ENCODE assay signal across 15 cellular contexts in the genomic region with DNA sequence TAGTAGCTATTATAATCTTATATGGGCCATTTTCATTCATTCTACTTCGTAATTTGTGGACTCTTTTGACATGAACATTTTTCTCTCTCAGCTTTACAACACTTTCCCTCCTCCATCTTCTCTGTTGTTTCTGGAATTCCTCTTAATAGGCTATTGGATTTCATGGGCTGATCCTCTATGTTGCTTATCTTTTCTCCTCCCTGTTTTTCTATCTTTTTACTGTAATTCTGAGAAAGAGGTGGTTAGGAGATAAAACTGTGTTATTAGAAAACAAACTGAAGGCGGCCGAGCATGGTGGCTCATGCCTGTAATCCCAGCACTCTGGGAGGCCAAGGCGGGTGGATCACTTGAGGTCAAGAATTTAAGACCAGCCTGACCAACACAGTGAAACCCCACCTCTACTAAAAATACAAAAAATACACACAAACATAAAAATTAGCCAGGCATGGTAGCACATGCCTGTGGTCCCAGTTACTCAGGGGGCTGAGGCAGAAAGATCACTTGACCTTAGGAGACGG.
DNase-seq lines count a peak whose midpoint lies in the region; ATAC-seq and TF ChIP-seq lines count a peak whose summit lies in the region.
"Had no signal": no experiment of that assay in that cellular context is flagged by ENCODE, and none has a peak within 500 bp of the region (broad histone marks: within the 10 kb centered on the region; RNA-seq: fewer than 3 reads in every experiment).

No MANE protein-coding gene starts in this region.

- TF ChIP-seq POLR2A in erythroblast (IDR thresholded peaks at IDR 0.05; ENCODE audit: low read length), result no peak

- no peak for TF ChIP-seq CTCF in nephron (IDR thresholded peaks at IDR 0.05; ENCODE audit: unreplicated experiment in 3 of 3)

- ATAC-seq in GM21526 (IDR thresholded peaks at IDR 0.05; ENCODE audit: low FRiP score, unreplicated experiment) (no peak), HG02973 (IDR thresholded peaks at IDR 0.05; ENCODE audit: unreplicated experiment) (no peak), right cardiac atrium (no peak)

- intact Hi-C loops in right cardiac atrium (cut with DNase I), result no loop called here

- peak overlapping the region in 2 of 3 experiments; percentile 6 to 52 for H3K27ac Mint-ChIP-seq in nephron
- H3K27ac Mint-ChIP-seq: CD4-positive, CD25-positive, alpha-beta regulatory T cell had no signal

- H3K4me3 Mint-ChIP-seq in nephron, result no peak overlapping the region
- H3K4me3 Mint-ChIP-seq: CD4-positive, CD25-positive, alpha-beta regulatory T cell had no signal

- no peaks in the 10 kb centered on the region for H3K9me3 ChIP-seq in right cardiac atrium (ENCODE audit: control insufficient read depth, low read length)
- H3K9me3 ChIP-seq: BLaER1 treated with 17β-estradiol and CSF1 and Interleukin-3, amounts not matched to agents 10 nM and 100 nM had no signal

- peaks cover 4% of the 10 kb centered on the region for H3K4me1 Mint-ChIP-seq in nephron
- H3K4me1 Mint-ChIP-seq: CD4-positive, CD25-positive, alpha-beta regulatory T cell had no signal

- no peak overlapping the region for H3K4me3 ChIP-seq in right cardiac atrium (ENCODE audit: low read length)
- H3K4me3 ChIP-seq: BLaER1 treated with 17β-estradiol and CSF1 and Interleukin-3, amounts not matched to agents 10 nM and 100 nM had no signal

- in situ Hi-C loops in Caki2 (cut with HindIII; ENCODE audit: low pct_unique_long_range_greater_than_20kb, low sequenced_read_pairs), result no loop called here

- H3K36me3 Mint-ChIP-seq in nephron (ENCODE audit: low read depth), result peaks cover 26% of the 10 kb centered on the region
- H3K36me3 Mint-ChIP-seq: CD4-positive, CD25-positive, alpha-beta regulatory T cell had no signal

- H3K4me1 ChIP-seq in right cardiac atrium (ENCODE audit: control insufficient read depth, insufficient read depth, low read length), result no peaks in the 10 kb centered on the region
- H3K4me1 ChIP-seq: BLaER1 treated with 17β-estradiol and CSF1 and Interleukin-3, amounts not matched to agents 10 nM and 100 nM had no signal

- H3K9me3 Mint-ChIP-seq in nephron, result no peaks in the 10 kb centered on the region

- no peaks in the 10 kb centered on the region for H3K27me3 Mint-ChIP-seq in nephron (ENCODE audit: low read depth)

- DNase-seq in Caki2 (ENCODE audit: low read depth), result peak; percentile 49
- DNase-seq in amniotic epithelial cell (ENCODE audit: low read depth), result peak; percentile 79
- peak; percentile 6 to 28 for DNase-seq in erythroblast (lab: John Stamatoyannopoulos, UW)
- DNase-seq in right cardiac atrium, result no peak
- DNase-seq in NOMO-1 treated with dmso at 0.1 percent for 144 hours (lab: John Stamatoyannopoulos, UW; ENCODE audit: unreplicated experiment), result no peak
- DNase-seq: 8988T; ACHN; Calu3; CD4-positive, CD25-positive, alpha-beta regulatory T cell; DMS 273 treated with DMSO at 0.1 percent for 48 hours; HCEC 1CT had no signal

- no peak overlapping the region for H3K27ac ChIP-seq in right cardiac atrium (ENCODE audit: low read length)
- H3K27ac ChIP-seq: BLaER1 treated with 17β-estradiol and CSF1 and Interleukin-3, amounts not matched to agents 10 nM and 100 nM had no signal

- WGBS in right cardiac atrium, result 87% methylated on average over 5 of the region's 5 CpGs

- no peaks in the 10 kb centered on the region for H3K27me3 ChIP-seq in right cardiac atrium (ENCODE audit: control insufficient read depth, insufficient read depth)
- H3K27me3 ChIP-seq: BLaER1 treated with 17β-estradiol and CSF1 and Interleukin-3, amounts not matched to agents 10 nM and 100 nM had no signal

Comparison
In these comparisons a context has a peak if more than half of its experiments do, and no peak if none do; other contexts are left out.
1. DNase-seq: peak in Caki2 (single experiment), amniotic epithelial cell (single experiment) and erythroblast (2 of 2); none in right cardiac atrium (0 of 3) and NOMO-1 treated with dmso at 0.1 percent for 144 hours (single experiment).